Comparison of ENCODE assay signal across 1 cellular context in the genomic region with DNA sequence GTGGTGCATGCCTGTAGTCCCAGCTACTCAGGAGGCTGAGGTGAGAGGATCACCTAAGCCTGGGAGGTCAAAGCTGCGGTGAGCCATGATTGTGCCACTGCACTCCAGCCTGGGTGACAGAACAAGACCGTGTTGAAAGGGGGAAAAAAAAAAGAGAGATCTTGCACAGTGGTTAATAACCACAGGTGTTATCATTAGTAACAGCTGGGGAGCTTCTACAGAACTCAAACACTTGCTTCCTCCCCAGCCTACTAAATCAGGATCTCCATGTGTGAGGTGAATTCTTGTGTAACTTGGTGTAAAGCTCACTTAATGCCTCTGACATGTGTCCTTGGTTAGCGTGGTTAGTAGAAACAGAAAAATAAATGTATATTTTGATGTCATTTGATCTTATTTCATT.
TF ChIP-seq lines count a peak whose summit lies in the region.

No MANE protein-coding gene starts in this region.

TF ChIP-seq in A549, 52 proteins besides CTCF, POLR2A, EP300 and RAD21 (continued from another document):
- TF ChIP-seq, protein P1, sequence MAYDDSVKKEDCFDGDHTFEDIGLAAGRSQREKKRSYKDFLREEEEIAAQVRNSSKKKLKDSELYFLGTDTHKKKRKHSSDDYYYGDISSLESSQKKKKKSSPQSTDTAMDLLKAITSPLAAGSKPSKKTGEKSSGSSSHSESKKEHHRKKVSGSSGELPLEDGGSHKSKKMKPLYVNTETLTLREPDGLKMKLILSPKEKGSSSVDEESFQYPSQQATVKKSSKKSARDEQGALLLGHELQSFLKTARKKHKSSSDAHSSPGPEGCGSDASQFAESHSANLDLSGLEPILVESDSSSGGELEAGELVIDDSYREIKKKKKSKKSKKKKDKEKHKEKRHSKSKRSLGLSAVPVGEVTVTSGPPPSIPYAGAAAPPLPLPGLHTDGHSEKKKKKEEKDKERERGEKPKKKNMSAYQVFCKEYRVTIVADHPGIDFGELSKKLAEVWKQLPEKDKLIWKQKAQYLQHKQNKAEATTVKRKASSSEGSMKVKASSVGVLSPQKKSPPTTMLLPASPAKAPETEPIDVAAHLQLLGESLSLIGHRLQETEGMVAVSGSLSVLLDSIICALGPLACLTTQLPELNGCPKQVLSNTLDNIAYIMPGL (CRISPR knock-in tag; IDR thresholded peaks at IDR 0.05; ENCODE audit: borderline replicate concordance) = no peak
- TF ChIP-seq SMC3 (IDR thresholded peaks at IDR 0.05) (no peak), TFCP2L1 (CRISPR knock-in tag; IDR thresholded peaks at IDR 0.05) (no peak), MAFK (IDR thresholded peaks at IDR 0.05; ENCODE audit: partially characterized antibody) (no peak), FOSB (CRISPR knock-in tag; IDR thresholded peaks at IDR 0.05) (no peak), JUNB (IDR thresholded peaks at IDR 0.05) (no peak), KDM1A (IDR thresholded peaks at IDR 0.05; ENCODE audit: low read depth) (no peak), SREBF2 (IDR thresholded peaks at IDR 0.05) (no peak), HOXB13 (CRISPR knock-in tag; IDR thresholded peaks at IDR 0.05; ENCODE audit: low read depth) (no peak), MAZ (IDR thresholded peaks at IDR 0.05; ENCODE audit: borderline replicate concordance, low read depth, low read length) (no peak), ATOH8 (CRISPR knock-in tag; IDR thresholded peaks at IDR 0.05; ENCODE audit: low read depth) (no peak), NPAS2 (CRISPR knock-in tag; IDR thresholded peaks at IDR 0.05; ENCODE audit: borderline replicate concordance) (no peak), FOXS1 (CRISPR knock-in tag; IDR thresholded peaks at IDR 0.05) (no peak), HOXA7 (CRISPR knock-in tag; IDR thresholded peaks at IDR 0.05) (no peak)
- TF ChIP-seq, protein P2, sequence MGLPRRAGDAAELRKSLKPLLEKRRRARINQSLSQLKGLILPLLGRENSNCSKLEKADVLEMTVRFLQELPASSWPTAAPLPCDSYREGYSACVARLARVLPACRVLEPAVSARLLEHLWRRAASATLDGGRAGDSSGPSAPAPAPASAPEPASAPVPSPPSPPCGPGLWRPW (IDR thresholded peaks at IDR 0.05) = no peak
